Comparison of ENCODE assay signal across 21 cellular contexts in genomic region chr13:91181892-91182291, GRCh38.
DNase-seq lines count a peak whose midpoint lies in the region; ATAC-seq, FAIRE-seq and TF ChIP-seq lines count a peak whose summit lies in the region.
"Had no signal": no experiment of that assay in that cellular context is flagged by ENCODE, and none has a peak within 500 bp of the region (broad histone marks: within the 10 kb centered on the region; RNA-seq: fewer than 3 reads in every experiment).

No MANE protein-coding gene starts in this region.

- no peaks in the 10 kb centered on the region for H3K27me3 ChIP-seq in K562 (ENCODE audit: control insufficient read depth in 2 of 2, insufficient read depth in 2 of 2, low read length in 2 of 2)
- H3K27me3 ChIP-seq in mesenchymal stem cell (ENCODE audit: control insufficient read depth in 1 of 2, insufficient read depth in 1 of 2, low read length in 2 of 2) = no peaks in the 10 kb centered on the region
- no peaks in the 10 kb centered on the region for H3K27me3 ChIP-seq in small intestine (ENCODE audit: control insufficient read depth in 2 of 2, insufficient read depth in 2 of 2, low read length in 2 of 2)
- H3K27me3 ChIP-seq: BLaER1 had no signal

- no peak overlapping the region for H2BK12ac ChIP-seq in mesenchymal stem cell (ENCODE audit: low read length in 2 of 2)

- H3K27ac ChIP-seq in K562 (ENCODE audit: extremely low read depth, low read depth, low read length) (no peak overlapping the region), mesenchymal stem cell (ENCODE audit: low read length, poor library complexity, severe bottlenecking) (no peak overlapping the region), small intestine (ENCODE audit: low read depth in 1 of 2, low read length in 1 of 2) (no peak overlapping the region)
- H3K27ac ChIP-seq: BLaER1 had no signal

- DNase-seq in NCI-H146 (lab: John Stamatoyannopoulos, UW) (peak; percentile 30), NCI-H146 treated with DMSO at 0.1 percent for 48 hours (lab: John Stamatoyannopoulos, UW; ENCODE audit: unreplicated experiment) (no peak), K562 (ENCODE audit: extremely low read depth in 1 of 4, low spot score in 3 of 4) (no peak), mesenchymal stem cell (no peak), small intestine (peak; percentile 36), D721Med (ENCODE audit: insufficient read length, low spot score) (no peak), DMS53 treated with DMSO at 0.1 percent for 48 hours (lab: John Stamatoyannopoulos, UW; ENCODE audit: unreplicated experiment) (no peak), EL (no peak)
- DNase-seq: 8988T; Calu3; CD4-positive, alpha-beta memory T cell; DMS 273 treated with DMSO at 0.1 percent for 48 hours; DMS53; GDM1; GOT3; H7; HFFc6 had no signal

- no peak overlapping the region for H2BK5ac ChIP-seq in mesenchymal stem cell (ENCODE audit: low read depth, low read length, poor library complexity, severe bottlenecking)

- H3K18ac ChIP-seq in mesenchymal stem cell (ENCODE audit: low read depth in 1 of 2, low read length in 2 of 2) = no peak overlapping the region

- TF ChIP-seq EP300 in K562 (IDR thresholded peaks at IDR 0.05; ENCODE audit: low read length) = no peak

- no peak for TF ChIP-seq CTCF in K562 (IDR thresholded peaks at IDR 0.05 in 2 of 3, conservative IDR thresholded peaks at IDR 0.05 in 1 of 3; ENCODE audit: insufficient read depth in 2 of 3, low read depth in 1 of 3, low read length in 3 of 3)
- no peak for TF ChIP-seq CTCF in D721Med (IDR thresholded peaks at IDR 0.05; ENCODE audit: insufficient read depth, missing control alignments)

- TF ChIP-seq RAD21 in K562 (CRISPR knock-in tag; conservative IDR thresholded peaks at IDR 0.05 in 1 of 2, IDR thresholded peaks at IDR 0.05 in 1 of 2) = no peak

- no peak overlapping the region for H3K4ac ChIP-seq in mesenchymal stem cell (ENCODE audit: low read depth in 1 of 2, low read length in 2 of 2)

- no peaks in the 10 kb centered on the region for H3K79me1 ChIP-seq in mesenchymal stem cell (replicated peaks; ENCODE audit: low read length, poor library complexity, severe bottlenecking)

- H3K14ac ChIP-seq in mesenchymal stem cell (ENCODE audit: low read length in 2 of 2) = no peak overlapping the region

- H2BK120ac ChIP-seq in mesenchymal stem cell (ENCODE audit: low read depth, low read length) = no peak overlapping the region

- WGBS in K562 (ENCODE audit: insufficient coverage, low coverage, missing lambda C conversion rate) = under 1% methylated on average over 3 of the region's 3 CpGs
- WGBS in mesenchymal stem cell = 87% methylated on average over 2 of the region's 3 CpGs
- 39 to 60% (median 57%) methylated on average over 3 of the region's 3 CpGs for WGBS in small intestine, 3 donors

- intact Hi-C loops in K562 (cut with micrococcal nuclease) = no loop called here

- POLR2A ChIA-PET in K562 (lab: Yijun Ruan, JAX) = interaction anchor here (0.7 kb wide), 1 partner anchor 358 kb away, joined by 5 read pairs; no protein-coding TSS in a partner anchor

- TF ChIP-seq POLR2A in K562 (conservative IDR thresholded peaks at IDR 0.05) = no peak

- H4K91ac ChIP-seq in mesenchymal stem cell (ENCODE audit: low read length) = no peak overlapping the region

- H4K20me1 ChIP-seq in K562 (replicated peaks; ENCODE audit: control insufficient read depth, insufficient read depth, low read length) = no peaks in the 10 kb centered on the region
- H4K20me1 ChIP-seq: BLaER1 had no signal

- FAIRE-seq in K562 (lab: Jason Lieb, UNC) = no peak
- no peak for FAIRE-seq in small intestine (lab: Jason Lieb, UNC)
- FAIRE-seq in D721Med (lab: Jason Lieb, UNC) = no peak
- FAIRE-seq: GM12892, GM18507 had no signal

- no peaks in the 10 kb centered on the region for H3K9me1 ChIP-seq in K562 (ENCODE audit: control insufficient read depth, insufficient read depth, low read length)

- no peak overlapping the region for H3K23ac ChIP-seq in mesenchymal stem cell (ENCODE audit: low read length in 2 of 2)

- H3K36me3 ChIP-seq in K562 (ENCODE audit: control insufficient read depth, insufficient read depth, low read length) = no peaks in the 10 kb centered on the region
- H3K36me3 ChIP-seq in mesenchymal stem cell (ENCODE audit: control insufficient read depth in 1 of 2, insufficient read depth in 2 of 2, low read depth in 1 of 2, low read length in 2 of 2) = no peaks in the 10 kb centered on the region
- no peaks in the 10 kb centered on the region for H3K36me3 ChIP-seq in small intestine (ENCODE audit: control insufficient read depth in 2 of 2, insufficient read depth in 2 of 2, low read length in 2 of 2)
- H3K36me3 ChIP-seq: BLaER1 had no signal

- CTCF ChIA-PET in K562 (lab: Yijun Ruan, JAX; ENCODE audit: low intra/inter-chr PET ratio) = no interaction called here

- in situ Hi-C loops in K562 (cut with MboI) = no loop called here

- H3K9ac ChIP-seq in K562 (ENCODE audit: insufficient read depth in 1 of 2, low read depth in 2 of 2, low read length in 2 of 2) (no peak overlapping the region), mesenchymal stem cell (ENCODE audit: low read length) (no peak overlapping the region)
- H3K9ac ChIP-seq: BLaER1 had no signal

- H4K8ac ChIP-seq in mesenchymal stem cell (ENCODE audit: low read length) = no peak overlapping the region

- H3K79me2 ChIP-seq in K562 (ENCODE audit: control insufficient read depth, insufficient read depth, low read length) = no peaks in the 10 kb centered on the region

- H2AK5ac ChIP-seq in mesenchymal stem cell (ENCODE audit: low read length, severe bottlenecking) = peak overlapping the region; percentile 39

- H3K4me2 ChIP-seq in K562 (ENCODE audit: insufficient read depth, low read length) = no peak overlapping the region
- no peak overlapping the region for H3K4me2 ChIP-seq in mesenchymal stem cell (ENCODE audit: low read length, poor library complexity, severe bottlenecking)
- H3K4me2 ChIP-seq: BLaER1 had no signal

- H2AFZ ChIP-seq in K562 (ENCODE audit: low read depth, low read length) (no peak overlapping the region), mesenchymal stem cell (ENCODE audit: low read depth, low read length) (no peak overlapping the region)

- H3K4me1 ChIP-seq in K562 (replicated peaks in 1 of 2; ENCODE audit: control insufficient read depth in 2 of 2, insufficient read depth in 2 of 2, low read length in 2 of 2) = no peaks in the 10 kb centered on the region
- H3K4me1 ChIP-seq in mesenchymal stem cell (ENCODE audit: control insufficient read depth, insufficient read depth, low read depth, low read length) = peaks cover 4% of the 10 kb centered on the region
- no peaks in the 10 kb centered on the region for H3K4me1 ChIP-seq in small intestine (ENCODE audit: control insufficient read depth in 2 of 2, insufficient read depth in 1 of 2, low read depth in 1 of 2, low read length in 1 of 2)
- H3K4me1 ChIP-seq: BLaER1 had no signal

- H3K9me3 ChIP-seq in K562 (replicated peaks; ENCODE audit: control insufficient read depth, insufficient read depth, low read depth, low read length) (no peaks in the 10 kb centered on the region), mesenchymal stem cell (ENCODE audit: control insufficient read depth, low read length) (no peaks in the 10 kb centered on the region), small intestine (ENCODE audit: control insufficient read depth, low read depth) (no peaks in the 10 kb centered on the region)
- H3K9me3 ChIP-seq: BLaER1 had no signal

- no peak overlapping the region for H3K4me3 ChIP-seq in K562
- H3K4me3 ChIP-seq in mesenchymal stem cell (ENCODE audit: insufficient read depth in 1 of 2, low read depth in 1 of 2, low read length in 2 of 2) = no peak overlapping the region
- no peak overlapping the region for H3K4me3 ChIP-seq in small intestine (ENCODE audit: low read depth in 1 of 2, low read length in 2 of 2)
- H3K4me3 ChIP-seq: BLaER1 had no signal

- no TSS peak for BruUV-seq in K562 (replicated peaks; lab: Mats Ljungman, UMichigan)

- ATAC-seq in K562 = no peak
- ATAC-seq: HCT116 had no signal

- no peak overlapping the region for H2BK15ac ChIP-seq in mesenchymal stem cell (ENCODE audit: low read depth, poor library complexity, severe bottlenecking)

TF ChIP-seq in K562, 482 proteins besides CTCF, POLR2A, EP300 and RAD21:
- TF ChIP-seq NR4A1 (CRISPR knock-in tag; IDR thresholded peaks at IDR 0.05) (0 out of 2 replicates have a peak, but pooled peaks have one; percentile 29), NR4A1 (tag; IDR thresholded peaks at IDR 0.05) (no peak), ZNF77 (CRISPR knock-in tag; IDR thresholded peaks at IDR 0.05) (no peak)
TF ChIP-seq in K562: peak in this region for 1.

Comparison
In these comparisons a context has a peak if more than half of its experiments do, and no peak if none do; other contexts are left out.
1. DNase-seq: peak in NCI-H146 (single experiment) and small intestine (single experiment); none in NCI-H146 treated with DMSO at 0.1 percent for 48 hours (single experiment), K562 (0 of 4), mesenchymal stem cell (single experiment), D721Med (single experiment), DMS53 treated with DMSO at 0.1 percent for 48 hours (single experiment) and EL (single experiment).